ENCODE assay signal across 19 cellular contexts in genomic region chr19:38837304-38837626, GRCh38. TPM values are rescaled to one million over a fixed set of nuclear protein-coding genes. Genes with fewer than 3 reads are reported as not detected.
A peak's percentile ranks its signal among the peaks of the same experiment; 100 is the strongest.
DNase-seq lines count a peak whose midpoint lies in the region; ATAC-seq and TF ChIP-seq lines count a peak whose summit lies in the region.
"Had no signal": no experiment of that assay in that cellular context is flagged by ENCODE, and none has a peak within 500 bp of the region (broad histone marks: within the 10 kb centered on the region; RNA-seq: fewer than 3 reads in every experiment).

No MANE protein-coding gene starts in this region.

- H3K36me3 Mint-ChIP-seq in activated naive CD4-positive, alpha-beta T cell treated with anti-CD3 and anti-CD28 coated beads, Interleukin-2, amount 50 U/mL, for 24 hours, result peaks cover 19% of the 10 kb centered on the region
- peaks cover 11% of the 10 kb centered on the region for H3K36me3 Mint-ChIP-seq in activated naive CD8-positive, alpha-beta T cell
- peaks cover 34% of the 10 kb centered on the region for H3K36me3 Mint-ChIP-seq in type B pancreatic cell

- H3K27ac Mint-ChIP-seq in activated naive CD4-positive, alpha-beta T cell treated with anti-CD3 and anti-CD28 coated beads, Interleukin-2, amount 50 U/mL, for 24 hours, result peak overlapping the region; percentile 30
- H3K27ac Mint-ChIP-seq in activated naive CD8-positive, alpha-beta T cell, result peak overlapping the region; percentile 68
- peak overlapping the region; percentile 95 for H3K27ac Mint-ChIP-seq in type B pancreatic cell
- H3K27ac Mint-ChIP-seq: T-helper 17 cell had no signal

- peaks cover 43% of the 10 kb centered on the region for H3K4me1 Mint-ChIP-seq in activated naive CD4-positive, alpha-beta T cell treated with anti-CD3 and anti-CD28 coated beads, Interleukin-2, amount 50 U/mL, for 24 hours
- H3K4me1 Mint-ChIP-seq in activated naive CD8-positive, alpha-beta T cell (ENCODE audit: low read depth), result peaks cover 51% of the 10 kb centered on the region
- H3K4me1 Mint-ChIP-seq in type B pancreatic cell (ENCODE audit: unreplicated experiment), result peaks cover 10% of the 10 kb centered on the region

- H3K9me3 Mint-ChIP-seq in activated naive CD4-positive, alpha-beta T cell treated with anti-CD3 and anti-CD28 coated beads, Interleukin-2, amount 50 U/mL, for 24 hours, result no peaks in the 10 kb centered on the region
- no peaks in the 10 kb centered on the region for H3K9me3 Mint-ChIP-seq in activated naive CD8-positive, alpha-beta T cell (ENCODE audit: low read depth)
- H3K9me3 Mint-ChIP-seq in type B pancreatic cell, result no peaks in the 10 kb centered on the region

- H3K4me1 ChIP-seq in lower lobe of right lung, result peaks cover 38% of the 10 kb centered on the region

- peaks cover 72% of the 10 kb centered on the region for H3K36me3 ChIP-seq in lower lobe of right lung

- TF ChIP-seq CTCF in lower lobe of right lung (IDR thresholded peaks at IDR 0.05), result no peak
- TF ChIP-seq CTCF in type B pancreatic cell (conservative IDR thresholded peaks at IDR 0.05), result no peak

- H3K9me3 ChIP-seq in lower lobe of right lung, result no peaks in the 10 kb centered on the region
- H3K9me3 ChIP-seq: HAP-1, thoracic aorta had no signal

- intact Hi-C loops in lower lobe of right lung (cut with DNase I), result no loop called here

- H3K27me3 Mint-ChIP-seq in activated naive CD4-positive, alpha-beta T cell treated with anti-CD3 and anti-CD28 coated beads, Interleukin-2, amount 50 U/mL, for 24 hours, result no peaks in the 10 kb centered on the region
- no peaks in the 10 kb centered on the region for H3K27me3 Mint-ChIP-seq in activated naive CD8-positive, alpha-beta T cell
- H3K27me3 Mint-ChIP-seq in type B pancreatic cell, result no peaks in the 10 kb centered on the region
- H3K27me3 Mint-ChIP-seq: T-helper 17 cell had no signal

- ATAC-seq in lower lobe of right lung (no peak), GM21390 (IDR thresholded peaks at IDR 0.05; ENCODE audit: unreplicated experiment) (no peak), HG02642 (IDR thresholded peaks at IDR 0.05; ENCODE audit: poor library complexity, unreplicated experiment) (no peak), HG03439 (IDR thresholded peaks at IDR 0.05; ENCODE audit: unreplicated experiment) (no peak)
- ATAC-seq: left ventricle myocardium superior, T-helper 17 cell had no signal

- peak overlapping the region; percentile 24 for H3K27ac ChIP-seq in lower lobe of right lung

- DNase-seq in activated naive CD4-positive, alpha-beta T cell treated with Interleukin-2 at 50 U/mL for 16 hours, result no peak
- DNase-seq in lower lobe of right lung (no peak), type B pancreatic cell (ENCODE audit: extremely low spot score, unreplicated experiment) (no peak)
- DNase-seq: activated naive CD4-positive, alpha-beta T cell treated with anti-CD3 and anti-CD28 coated beads, Interleukin-2, amount 50 U/mL, for 16 hours; DMS 273 treated with DMSO at 0.1 percent for 48 hours; erythroblast; hippocampal formation; left ventricle myocardium superior; NCI-H1092 treated with DMSO at 0.1 percent for 48 hours; OCI-M1; T-helper 17 cell had no signal

- H3K4me3 Mint-ChIP-seq in activated naive CD4-positive, alpha-beta T cell treated with anti-CD3 and anti-CD28 coated beads, Interleukin-2, amount 50 U/mL, for 24 hours, result no peak overlapping the region
- H3K4me3 Mint-ChIP-seq in activated naive CD8-positive, alpha-beta T cell, result no peak overlapping the region
- peak overlapping the region; percentile 69 for H3K4me3 Mint-ChIP-seq in type B pancreatic cell
- H3K4me3 Mint-ChIP-seq: T-helper 17 cell had no signal

- H3K4me3 ChIP-seq in lower lobe of right lung, result no peak overlapping the region
- H3K4me3 ChIP-seq: HAP-1, thoracic aorta had no signal

- no peaks in the 10 kb centered on the region for H3K27me3 ChIP-seq in lower lobe of right lung (ENCODE audit: low read depth)

RNA-seq across cellular contexts. Expression of gene ECH1, which starts 5.7 kb away (rescaled TPM):
- total RNA-seq in lower lobe of right lung (227 TPM), type B pancreatic cell (ENCODE audit: low replicate concordance) (134 and 142 TPM in 2 replicates)

RNA-seq across cellular contexts. Expression of gene HNRNPL, which starts 12.5 kb away (rescaled TPM):
- 274 TPM for total RNA-seq in lower lobe of right lung
- 338 and 451 TPM in 2 replicates for total RNA-seq in type B pancreatic cell (ENCODE audit: low replicate concordance)

RNA-seq across cellular contexts. Expression of gene LGALS4, which starts 24.5 kb away (rescaled TPM):
- 4.2 TPM for total RNA-seq in lower lobe of right lung
- total RNA-seq in type B pancreatic cell (ENCODE audit: low replicate concordance), result 33.4 and 104 TPM in 2 replicates
- total RNA-seq: NCI-H460 had no signal

RNA-seq across cellular contexts. Expression of gene RINL, which starts 40.8 kb away (rescaled TPM):
- 8.3 TPM for total RNA-seq in lower lobe of right lung
- 1.7 and 3.4 TPM in 2 replicates for total RNA-seq in type B pancreatic cell (ENCODE audit: low replicate concordance)

RNA-seq across cellular contexts. Expression of gene LGALS7B, which starts 48.3 kb away (rescaled TPM):
- total RNA-seq in lower lobe of right lung (not detected), type B pancreatic cell (ENCODE audit: low replicate concordance) (not detected in 2 replicates)
- total RNA-seq: left ventricle myocardium superior, NCI-H460, T-helper 17 cell had no signal

Comparison
In these comparisons a context has a peak if more than half of its experiments do, and no peak if none do; other contexts are left out.
1. H3K27ac Mint-ChIP-seq: peak in every context shown above with its lines; median percentile 95 in type B pancreatic cell; 68 in activated naive CD8-positive, alpha-beta T cell; 30 in activated naive CD4-positive, alpha-beta T cell treated with anti-CD3 and anti-CD28 coated beads, Interleukin-2, amount 50 U/mL, for 24 hours.